8 cellular contexts compared by ENCODE assay signal in the genomic region with DNA sequence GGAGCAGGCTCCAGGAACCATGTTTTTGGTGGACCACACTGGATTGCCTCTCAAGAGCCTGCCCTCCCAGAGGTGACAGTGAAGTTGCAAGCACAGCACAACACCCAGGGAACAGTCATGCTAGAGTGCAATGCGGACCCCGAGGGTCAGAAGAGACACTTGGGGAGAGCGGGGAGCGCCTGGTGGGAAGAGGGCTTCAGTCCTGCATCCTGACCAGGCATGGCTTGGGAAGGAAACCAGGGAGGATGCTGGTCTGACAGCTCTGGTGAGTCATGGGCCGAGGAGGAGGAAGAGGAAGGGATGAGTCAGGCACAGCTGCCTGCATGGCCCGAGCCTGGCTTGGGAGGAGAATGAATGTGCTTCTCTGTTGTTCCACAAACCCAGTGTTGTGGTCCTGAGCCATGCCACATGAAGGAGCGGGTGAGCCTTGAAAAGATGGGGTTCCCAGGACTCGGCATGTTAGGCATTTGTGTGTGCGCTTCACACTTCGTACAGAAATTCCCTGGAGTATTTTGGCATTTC. TPM values are rescaled to one million over a fixed set of nuclear protein-coding genes. Genes with fewer than 3 reads are reported as not detected.
DNase-seq lines count a peak whose midpoint lies in the region; ATAC-seq, FAIRE-seq and TF ChIP-seq lines count a peak whose summit lies in the region.

No MANE protein-coding gene starts in this region.

- TF ChIP-seq CTCF in lower lobe of right lung (IDR thresholded peaks at IDR 0.05), result no peak

- ATAC-seq in activated CD4-positive, CD25-positive, alpha-beta regulatory T cell treated with anti-CD3 and anti-CD28 coated beads, Interleukin-2, amount 50 U/mL, for 24 hours, result peak; percentile 83 to 87
- ATAC-seq in lower lobe of right lung (peak; percentile 85 to 86), GM18870 (IDR thresholded peaks at IDR 0.05; ENCODE audit: unreplicated experiment) (no peak), GM21423 (IDR thresholded peaks at IDR 0.05; ENCODE audit: unreplicated experiment) (no peak)

- peak; percentile 35 for FAIRE-seq in A204.1 (lab: Jason Lieb, UNC)

- H3K4me3 ChIP-seq in lower lobe of right lung, result no peak overlapping the region

- peak; percentile 98 for DNase-seq in HPDE6-E6E7 (ENCODE audit: extremely low spot score)
- peak; percentile 87 for DNase-seq in dedifferentiated amniotic fluid mesenchymal stem cell (ENCODE audit: extremely low spot score)
- peak; percentile 64 for DNase-seq in lower lobe of right lung
- DNase-seq in stimulated activated CD4-positive, alpha-beta T cell treated with anti-CD3 and anti-CD28 coated beads, TNF-alpha, amount 100 ng/mL, for 48 hours (ENCODE audit: low read depth in 3 of 3), result peak; percentile 39 to 62 (median 60)

- H3K27ac ChIP-seq in lower lobe of right lung, result peak overlapping the region; percentile 80

- H3K36me3 ChIP-seq in lower lobe of right lung, result no peaks in the 10 kb centered on the region

- no peaks in the 10 kb centered on the region for H3K27me3 ChIP-seq in lower lobe of right lung (ENCODE audit: low read depth)

- no peaks in the 10 kb centered on the region for H3K9me3 ChIP-seq in lower lobe of right lung

- H3K4me1 ChIP-seq in lower lobe of right lung, result peaks cover 49% of the 10 kb centered on the region

- intact Hi-C loops in lower lobe of right lung (cut with DNase I), result no loop called here

RNA-seq across cellular contexts. Expression of gene ANKRD2, which starts 29.5 kb away (rescaled TPM):
- 0.35 TPM for total RNA-seq in lower lobe of right lung

RNA-seq across cellular contexts. Expression of gene HOGA1, which starts 41.1 kb away (rescaled TPM):
- total RNA-seq in lower lobe of right lung, result 1.1 TPM

RNA-seq across cellular contexts. Expression of gene UBTD1, which starts 44.4 kb away (rescaled TPM):
- total RNA-seq in lower lobe of right lung, result 37.7 TPM

RNA-seq across cellular contexts. Expression of gene MMS19, which starts 44.9 kb away (rescaled TPM):
- total RNA-seq in lower lobe of right lung, result 65.5 TPM

RNA-seq across cellular contexts. Expression of gene C10orf62, which starts 46.4 kb away (rescaled TPM):
- not detected for total RNA-seq in lower lobe of right lung

Comparison
In these comparisons a context has a peak if more than half of its experiments do, and no peak if none do; other contexts are left out.
1. ATAC-seq: peak in activated CD4-positive, CD25-positive, alpha-beta regulatory T cell treated with anti-CD3 and anti-CD28 coated beads, Interleukin-2, amount 50 U/mL, for 24 hours (2 of 2) and lower lobe of right lung (2 of 2); none in GM18870 (single experiment) and GM21423 (single experiment).
2. Peak in every context shown above with its lines, with median percentiles within 50 percentile points of each other: DNase-seq.